Comparison of ENCODE assay signal across 12 cellular contexts in the genomic region with DNA sequence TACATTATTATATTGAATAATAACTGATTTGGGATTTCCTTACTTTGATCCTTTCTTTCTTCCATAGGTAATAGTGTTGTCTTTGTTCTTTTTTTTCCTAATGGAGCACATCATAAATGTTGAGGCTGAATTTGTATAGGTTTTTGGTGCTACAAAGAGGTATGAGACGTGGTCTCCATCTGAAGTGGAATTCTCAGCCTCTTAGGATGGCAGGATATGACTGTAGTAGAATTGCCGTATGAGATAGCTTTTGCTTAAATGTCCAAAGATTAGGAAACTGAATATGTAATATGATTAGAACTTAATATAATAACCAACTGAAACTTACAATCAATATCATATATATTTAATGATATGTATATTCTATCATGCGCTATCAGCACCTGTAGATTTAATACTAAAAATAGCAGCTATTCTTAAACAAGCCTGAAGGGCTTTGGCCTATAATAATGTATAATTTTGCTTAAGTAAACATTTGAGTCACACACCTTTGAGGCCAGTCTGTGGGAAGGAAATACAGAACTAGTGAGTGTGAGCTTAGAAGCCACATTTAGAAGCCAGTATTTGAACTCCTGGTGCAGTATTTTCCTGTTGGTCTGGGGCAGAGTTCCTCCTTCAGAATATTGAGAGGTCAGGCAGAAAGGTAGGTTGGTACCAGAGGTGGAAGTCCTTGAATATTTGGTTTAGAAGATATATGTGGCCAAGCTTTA.
DNase-seq lines count a peak whose midpoint lies in the region; ATAC-seq, FAIRE-seq and TF ChIP-seq lines count a peak whose summit lies in the region.
"Had no signal": no experiment of that assay in that cellular context is flagged by ENCODE, and none has a peak within 500 bp of the region (broad histone marks: within the 10 kb centered on the region; RNA-seq: fewer than 3 reads in every experiment).

No MANE protein-coding gene starts in this region.

- no peaks in the 10 kb centered on the region for H3K27me3 Mint-ChIP-seq in activated CD4-positive, alpha-beta T cell treated with anti-CD3 and anti-CD28 coated beads for 36 hours
- H3K27me3 Mint-ChIP-seq: CD4-positive, CD25-positive, alpha-beta regulatory T cell had no signal

- no peaks in the 10 kb centered on the region for H3K9me3 Mint-ChIP-seq in activated CD4-positive, alpha-beta T cell treated with anti-CD3 and anti-CD28 coated beads for 36 hours (ENCODE audit: low read depth)
- H3K9me3 Mint-ChIP-seq: CD4-positive, CD25-positive, alpha-beta regulatory T cell had no signal

- FAIRE-seq in A549 (lab: Jason Lieb, UNC) = no peak
- FAIRE-seq: colon had no signal

- no peak for TF ChIP-seq RAD21 in A549 (conservative IDR thresholded peaks at IDR 0.05 in 1 of 2, IDR thresholded peaks at IDR 0.05 in 1 of 2)

- DNase-seq in A549 (ENCODE audit: low read depth in 1 of 2, low spot score in 1 of 2) (peak in 1 of 2 experiments; percentile 49), NCI-H526 (lab: John Stamatoyannopoulos, UW) (peak; percentile 90), fibroblast of peridontal ligament (ENCODE audit: extremely low read depth) (peak; percentile 53), OCI-M1 (lab: John Stamatoyannopoulos, UW) (no peak)
- no peak for DNase-seq in activated CD4-positive, alpha-beta T cell treated with anti-CD3 and anti-CD28 coated beads for 36 hours
- DNase-seq: activated CD4-positive, alpha-beta T cell treated with anti-CD3 and anti-CD28 coated beads, Interleukin-2, amount 50 U/mL, for 48 hours; CD4-positive, CD25-positive, alpha-beta regulatory T cell; NCI-H1092 treated with DMSO at 0.1 percent for 48 hours had no signal

- H3K4me3 Mint-ChIP-seq in activated CD4-positive, alpha-beta T cell treated with anti-CD3 and anti-CD28 coated beads for 36 hours = no peak overlapping the region
- H3K4me3 Mint-ChIP-seq: CD4-positive, CD25-positive, alpha-beta regulatory T cell had no signal

- H3K4me1 ChIP-seq in A549 = peaks cover 14% of the 10 kb centered on the region

- no peak for TF ChIP-seq POLR2A in A549 (IDR thresholded peaks at IDR 0.05; ENCODE audit: low read length)

- no peak overlapping the region for H3K4me3 ChIP-seq in A549

- intact Hi-C loops in activated CD4-positive, alpha-beta T cell treated with anti-CD3 and anti-CD28 coated beads for 36 hours (cut with DNase I, micrococcal nuclease) = no loop called here

- POLR2A ChIA-PET in A549 (lab: Yijun Ruan, JAX) = no interaction called here
- POLR2A ChIA-PET in activated CD4-positive, alpha-beta T cell treated with anti-CD3 and anti-CD28 coated beads for 36 hours (lab: Charles Lee) = interaction anchor here (0.6 kb wide), 1 partner anchor 11 kb away, joined by 3 read pairs; no protein-coding TSS in a partner anchor

- peak; percentile 62 to 80; a peak in 5 of 6 replicates for ATAC-seq in A549
- ATAC-seq in GM21390 (IDR thresholded peaks at IDR 0.05; ENCODE audit: unreplicated experiment) = peak; percentile 39
- no peak for ATAC-seq in HG02798 (IDR thresholded peaks at IDR 0.05; ENCODE audit: poor library complexity, unreplicated experiment)
- no peak for ATAC-seq in activated CD4-positive, alpha-beta T cell treated with anti-CD3 and anti-CD28 coated beads for 36 hours
- no peak for ATAC-seq in GM19324 (IDR thresholded peaks at IDR 0.05; ENCODE audit: low FRiP score, unreplicated experiment)

- H3K27ac ChIP-seq in A549 = peak overlapping the region in 1 of 2 experiments; percentile 7; a peak in 2 of 6 replicates

- no peak for TF ChIP-seq EP300 in A549 (IDR thresholded peaks at IDR 0.05)

- WGBS in A549 (ENCODE audit: missing lambda C conversion rate) = 39% methylated on average over 3 of the region's 3 CpGs

- TF ChIP-seq CTCF in A549 (IDR thresholded peaks at IDR 0.05) = no peak

- peak overlapping the region; percentile 50 for H3K4me2 ChIP-seq in A549

- H3K9me3 ChIP-seq in A549 = no peaks in the 10 kb centered on the region

- no peak overlapping the region for H3K27ac Mint-ChIP-seq in activated CD4-positive, alpha-beta T cell treated with anti-CD3 and anti-CD28 coated beads for 36 hours
- H3K27ac Mint-ChIP-seq: CD4-positive, CD25-positive, alpha-beta regulatory T cell had no signal

- no peaks in the 10 kb centered on the region for H3K4me1 Mint-ChIP-seq in activated CD4-positive, alpha-beta T cell treated with anti-CD3 and anti-CD28 coated beads for 36 hours

- no peaks in the 10 kb centered on the region for H3K36me3 Mint-ChIP-seq in activated CD4-positive, alpha-beta T cell treated with anti-CD3 and anti-CD28 coated beads for 36 hours (ENCODE audit: low read depth)

- CTCF ChIA-PET in A549 (lab: Yijun Ruan, JAX) = interaction anchor here (0.7 to 1.8 kb wide), 8 partner anchors 8 to 113 kb away, joined by 3 to 7 read pairs (median 3); no protein-coding TSS in a partner anchor
- CTCF ChIA-PET in activated CD4-positive, alpha-beta T cell treated with anti-CD3 and anti-CD28 coated beads for 36 hours (lab: Charles Lee) = interaction anchor here (1.4 kb wide), 1 partner anchor 22 kb away, joined by 5 read pairs; no protein-coding TSS in a partner anchor

TF ChIP-seq in A549, 52 proteins besides CTCF, POLR2A, EP300 and RAD21:
- TF ChIP-seq USF2 (IDR thresholded peaks at IDR 0.05) (no peak), HES2 (IDR thresholded peaks at IDR 0.05) (no peak), FOSL2 (IDR thresholded peaks at IDR 0.05) (no peak), FOSL2 (CRISPR knock-in tag; IDR thresholded peaks at IDR 0.05) (peak; percentile 34; the same call in 1 of the 2 replicates), MAX (IDR thresholded peaks at IDR 0.05) (no peak)

Comparison
In these comparisons a context has a peak if more than half of its experiments do, and no peak if none do; other contexts are left out.
1. ATAC-seq: peak in A549 (2 of 2) and GM21390 (single experiment); none in HG02798 (single experiment), activated CD4-positive, alpha-beta T cell treated with anti-CD3 and anti-CD28 coated beads for 36 hours (single experiment) and GM19324 (single experiment).
2. DNase-seq: peak in NCI-H526 (2 of 2) and fibroblast of peridontal ligament (single experiment); none in activated CD4-positive, alpha-beta T cell treated with anti-CD3 and anti-CD28 coated beads for 36 hours (single experiment) and OCI-M1 (single experiment).